In genomic region chr12:66699738-66700482, GRCh38 we compare ENCODE assay signal across 27 cellular contexts.
"Had no signal": no experiment of that assay in that cellular context is flagged by ENCODE, and none has a peak within 500 bp of the region (broad histone marks: within the 10 kb centered on the region; RNA-seq: fewer than 3 reads in every experiment).

No MANE protein-coding gene starts in this region.

- H3K36me3 ChIP-seq: left ventricle myocardium inferior, pancreas, prostate gland, stomach, thyroid gland, transverse colon, upper lobe of left lung, vagina had no signal

- H3K27ac Mint-ChIP-seq: mesothelial cell of epicardium; natural killer cell treated with Interleukin-12 subunit alpha and Interleukin-12 subunit beta and Interleukin-15 and Interleukin-18, amount 100 ng/mL, for 72 hours; stimulated activated naive B cell treated with anti-CD40 and anti-IgM and Interleukin-4, amounts not matched to agents 10 μg/mL and 1 μg/mL and 100 μg/mL, for 72 hours had no signal

- DNase-seq: hippocampal formation; islet precursor cell; left ventricle myocardium inferior; mesendoderm; naive B cell; pancreas; posterior cingulate gyrus; retina; right cardiac atrium; stimulated activated CD4-positive, alpha-beta T cell treated with anti-CD3 and anti-CD28 coated beads, Interleukin-12 subunit alpha, Interleukin-12 subunit beta, amount 100 ng/mL, for 4 hours; stimulated activated CD4-positive, alpha-beta T cell treated with anti-CD3 and anti-CD28 coated beads, Interleukin-15, amount 100 ng/mL, for 24 hours; stimulated activated CD4-positive, alpha-beta T cell treated with anti-CD3 and anti-CD28 coated beads, Interleukin-2, amount 100 ng/mL, for 24 hours; stimulated activated CD4-positive, alpha-beta T cell treated with anti-CD3 and anti-CD28 coated beads, Interleukin-4, amount 100 ng/mL, for 1 hour; stimulated activated naive B cell treated with anti-CD40 and anti-IgM and Interleukin-4, amounts not matched to agents 10 μg/mL and 1 μg/mL and 100 μg/mL, for 72 hours; stimulated activated naive CD8-positive, alpha-beta T cell treated with anti-CD3 and anti-CD28 coated beads, Interleukin-15, Interleukin-2, amounts not matched to agents 100 U/mL and 50 U/mL, for 24 hours; stomach; testis; thyroid gland; transverse colon; upper lobe of left lung had no signal

- H3K4me3 ChIP-seq: left ventricle myocardium inferior, lung, pancreas, prostate gland, skin epidermis, stomach, testis, thyroid gland, transverse colon, upper lobe of left lung, vagina had no signal

- H3K9me3 ChIP-seq: pancreas, prostate gland, stomach, testis, thyroid gland, transverse colon, upper lobe of left lung, vagina had no signal

- H3K4me3 Mint-ChIP-seq: mesothelial cell of epicardium; naive B cell; natural killer cell treated with Interleukin-12 subunit alpha and Interleukin-12 subunit beta and Interleukin-15 and Interleukin-18, amount 100 ng/mL, for 72 hours; stimulated activated naive B cell treated with anti-CD40 and anti-IgM and Interleukin-4, amounts not matched to agents 10 μg/mL and 1 μg/mL and 100 μg/mL, for 72 hours had no signal

- H3K36me3 Mint-ChIP-seq: mesothelial cell of epicardium; natural killer cell treated with Interleukin-12 subunit alpha and Interleukin-12 subunit beta and Interleukin-15 and Interleukin-18, amount 100 ng/mL, for 72 hours had no signal

- H3K9me3 Mint-ChIP-seq: mesothelial cell of epicardium; natural killer cell treated with Interleukin-12 subunit alpha and Interleukin-12 subunit beta and Interleukin-15 and Interleukin-18, amount 100 ng/mL, for 72 hours had no signal

- H3K27me3 ChIP-seq: pancreas, testis, thyroid gland, upper lobe of left lung, vagina had no signal

- H3K4me1 ChIP-seq: left ventricle myocardium inferior, prostate gland, stomach, testis, thyroid gland, transverse colon, upper lobe of left lung, vagina had no signal

- ATAC-seq: pancreas; right cardiac atrium; sciatic nerve; stimulated activated naive B cell treated with anti-CD40 and anti-IgM and Interleukin-4, amounts not matched to agents 10 μg/mL and 1 μg/mL and 100 μg/mL, for 72 hours; stimulated activated naive CD8-positive, alpha-beta T cell treated with anti-CD3 and anti-CD28 coated beads, Interleukin-15, Interleukin-2, amounts not matched to agents 100 U/mL and 50 U/mL, for 24 hours had no signal

- H3K4me1 Mint-ChIP-seq: stimulated activated naive B cell treated with anti-CD40 and anti-IgM and Interleukin-4, amounts not matched to agents 10 μg/mL and 1 μg/mL and 100 μg/mL, for 72 hours had no signal

- H3K27ac ChIP-seq: left ventricle myocardium inferior, pancreas, prostate gland, skin epidermis, stomach, testis, thyroid gland, transverse colon, upper lobe of left lung, vagina had no signal
